In the genomic region with DNA sequence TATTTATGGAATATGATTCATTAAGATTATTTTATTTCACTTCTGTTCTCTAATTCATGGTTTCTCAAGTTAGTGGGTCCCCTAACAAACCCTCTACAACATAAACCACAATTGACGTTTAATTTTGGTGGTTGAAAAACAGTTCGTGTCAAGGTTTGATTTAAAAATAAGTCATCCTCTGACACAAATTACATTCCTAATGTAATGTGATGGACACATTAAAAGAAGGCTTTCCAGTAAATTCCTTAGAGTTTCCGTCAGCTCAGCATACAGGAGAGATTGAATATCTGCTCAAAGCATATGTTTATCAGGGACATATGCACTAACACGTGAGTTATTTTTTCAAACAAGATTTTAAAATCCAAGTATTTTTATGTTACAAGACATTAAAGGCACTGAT, we compare ENCODE assay signal across 10 cellular contexts.
"Had no signal": no experiment of that assay in that cellular context is flagged by ENCODE, and none has a peak within 500 bp of the region (broad histone marks: within the 10 kb centered on the region; RNA-seq: fewer than 3 reads in every experiment).

No MANE protein-coding gene starts in this region.

- H3K27me3 Mint-ChIP-seq: IgD-negative memory B cell had no signal

- ATAC-seq: HCT116, HepG2 had no signal

- H3K27ac Mint-ChIP-seq: HFFc6, IgD-negative memory B cell had no signal

- H3K27ac ChIP-seq: GM23248, HL-60 had no signal

- H3K4me3 Mint-ChIP-seq: HFFc6, IgD-negative memory B cell had no signal

- H3K9me3 ChIP-seq: HAP-1 had no signal

- H3K36me3 Mint-ChIP-seq: IgD-negative memory B cell had no signal

- H3K9ac ChIP-seq: GM23248 had no signal

- H3K4me1 ChIP-seq: HAP-1 had no signal

- H3K36me3 ChIP-seq: HAP-1 had no signal

- H3K4me3 ChIP-seq: GM23248, HAP-1 had no signal

- DNase-seq: GM23248, GOT3, H7, HFFc6, KBM-7 had no signal
